Comparison of ENCODE assay signal across 1 cellular context in the genomic region with DNA sequence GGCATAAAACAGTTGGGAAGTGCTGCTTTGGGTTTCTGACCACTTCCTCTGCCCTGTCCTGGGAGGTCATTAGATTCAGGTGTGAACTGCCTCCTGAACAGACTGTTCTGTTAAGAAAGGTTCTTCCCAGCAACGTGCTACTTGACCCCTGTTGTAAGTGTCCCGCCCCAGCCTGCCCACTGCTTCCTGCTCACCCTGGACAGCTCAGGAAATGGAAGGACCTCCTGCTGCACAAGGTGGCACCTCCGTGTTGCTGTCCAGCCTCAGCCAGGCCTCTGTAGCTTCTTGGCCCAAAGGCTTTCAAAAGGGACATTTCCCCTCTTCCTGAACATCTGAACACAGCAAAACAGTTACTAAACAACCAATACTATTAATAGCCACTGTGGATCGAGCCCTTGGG.
A peak's percentile ranks its signal among the peaks of the same experiment; 100 is the strongest.
TF ChIP-seq lines count a peak whose summit lies in the region.

No MANE protein-coding gene starts in this region.

TF ChIP-seq in HCT116, 20 proteins besides CTCF, POLR2A, EP300 and RAD21:
- TF ChIP-seq, protein P1, sequence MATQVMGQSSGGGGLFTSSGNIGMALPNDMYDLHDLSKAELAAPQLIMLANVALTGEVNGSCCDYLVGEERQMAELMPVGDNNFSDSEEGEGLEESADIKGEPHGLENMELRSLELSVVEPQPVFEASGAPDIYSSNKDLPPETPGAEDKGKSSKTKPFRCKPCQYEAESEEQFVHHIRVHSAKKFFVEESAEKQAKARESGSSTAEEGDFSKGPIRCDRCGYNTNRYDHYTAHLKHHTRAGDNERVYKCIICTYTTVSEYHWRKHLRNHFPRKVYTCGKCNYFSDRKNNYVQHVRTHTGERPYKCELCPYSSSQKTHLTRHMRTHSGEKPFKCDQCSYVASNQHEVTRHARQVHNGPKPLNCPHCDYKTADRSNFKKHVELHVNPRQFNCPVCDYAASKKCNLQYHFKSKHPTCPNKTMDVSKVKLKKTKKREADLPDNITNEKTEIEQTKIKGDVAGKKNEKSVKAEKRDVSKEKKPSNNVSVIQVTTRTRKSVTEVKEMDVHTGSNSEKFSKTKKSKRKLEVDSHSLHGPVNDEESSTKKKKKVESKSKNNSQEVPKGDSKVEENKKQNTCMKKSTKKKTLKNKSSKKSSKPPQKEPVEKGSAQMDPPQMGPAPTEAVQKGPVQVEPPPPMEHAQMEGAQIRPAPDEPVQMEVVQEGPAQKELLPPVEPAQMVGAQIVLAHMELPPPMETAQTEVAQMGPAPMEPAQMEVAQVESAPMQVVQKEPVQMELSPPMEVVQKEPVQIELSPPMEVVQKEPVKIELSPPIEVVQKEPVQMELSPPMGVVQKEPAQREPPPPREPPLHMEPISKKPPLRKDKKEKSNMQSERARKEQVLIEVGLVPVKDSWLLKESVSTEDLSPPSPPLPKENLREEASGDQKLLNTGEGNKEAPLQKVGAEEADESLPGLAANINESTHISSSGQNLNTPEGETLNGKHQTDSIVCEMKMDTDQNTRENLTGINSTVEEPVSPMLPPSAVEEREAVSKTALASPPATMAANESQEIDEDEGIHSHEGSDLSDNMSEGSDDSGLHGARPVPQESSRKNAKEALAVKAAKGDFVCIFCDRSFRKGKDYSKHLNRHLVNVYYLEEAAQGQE (IDR thresholded peaks at IDR 0.05; ENCODE audit: low read depth): peak; percentile 21
- TF ChIP-seq CBX3 (IDR thresholded peaks at IDR 0.05; ENCODE audit: low read depth) (no peak), EZH2phosphoT487 (IDR thresholded peaks at IDR 0.05; ENCODE audit: borderline replicate concordance) (no peak)
TF ChIP-seq in HCT116: peak in this region for 1.
